ENCODE assay signal across 8 cellular contexts in genomic region chr16:81077077-81077940, GRCh38. TPM values are rescaled to one million over a fixed set of nuclear protein-coding genes. Genes with fewer than 3 reads are reported as not detected.
DNase-seq lines count a peak whose midpoint lies in the region; ATAC-seq and TF ChIP-seq lines count a peak whose summit lies in the region.

Gene C16orf46 (minus strand): TSS chr16:81077238. CDS start chr16:81063955, 13,283 bp downstream.

- DNase-seq in NCI-H526 (lab: John Stamatoyannopoulos, UW) (peak; percentile 90 to 92), dedifferentiated amniotic fluid mesenchymal stem cell (ENCODE audit: extremely low spot score) (peak; percentile 92), left lung (peak; percentile 97 to 99)
- peak; percentile 98 for DNase-seq in activated CD4-positive, alpha-beta T cell treated with anti-CD3 and anti-CD28 coated beads, Interleukin-2, amount 10 ng/mL, durations not matched to agents 7 days and 5 days
- DNase-seq in stimulated activated CD4-positive, alpha-beta T cell treated with anti-CD3 and anti-CD28 coated beads, Interleukin-2, amount 100 ng/mL, for 24 hours, result peak; percentile 99

- peaks cover 0 to 13% of the 10 kb centered on the region in 2 donors for H3K4me1 ChIP-seq in left lung

- H3K4me3 Mint-ChIP-seq in activated CD4-positive, alpha-beta T cell treated with anti-CD3 and anti-CD28 coated beads, Interleukin-2, amount 10 ng/mL, durations not matched to agents 7 days and 5 days, result peak within 1 kb of the TSS; percentile 20

- intact Hi-C loops in left lung (cut with DNase I), result no loop called here

- no peaks in the 10 kb centered on the region for H3K27me3 ChIP-seq in left lung

- no peaks in the 10 kb centered on the region for H3K36me3 ChIP-seq in left lung

- peaks cover 24% of the 10 kb centered on the region for H3K4me1 Mint-ChIP-seq in activated CD4-positive, alpha-beta T cell treated with anti-CD3 and anti-CD28 coated beads, Interleukin-2, amount 10 ng/mL, durations not matched to agents 7 days and 5 days

- H3K27ac Mint-ChIP-seq in activated CD4-positive, alpha-beta T cell treated with anti-CD3 and anti-CD28 coated beads, Interleukin-2, amount 10 ng/mL, durations not matched to agents 7 days and 5 days, result no peak within 1 kb of the TSS

- H3K9me3 Mint-ChIP-seq in activated CD4-positive, alpha-beta T cell treated with anti-CD3 and anti-CD28 coated beads, Interleukin-2, amount 10 ng/mL, durations not matched to agents 7 days and 5 days, result no peaks in the 10 kb centered on the region

- H3K9me3 ChIP-seq in left lung, result no peaks in the 10 kb centered on the region

- H3K36me3 Mint-ChIP-seq in activated CD4-positive, alpha-beta T cell treated with anti-CD3 and anti-CD28 coated beads, Interleukin-2, amount 10 ng/mL, durations not matched to agents 7 days and 5 days (ENCODE audit: low read depth), result no peaks in the 10 kb centered on the region

- H3K27me3 Mint-ChIP-seq in activated CD4-positive, alpha-beta T cell treated with anti-CD3 and anti-CD28 coated beads, Interleukin-2, amount 10 ng/mL, durations not matched to agents 7 days and 5 days, result peaks cover 2% of the 10 kb centered on the region

- H3K4me3 ChIP-seq in left lung, result peak within 1 kb of the TSS; percentile 57 to 81

- POLR2A ChIA-PET in activated CD4-positive, alpha-beta T cell treated with anti-CD3 and anti-CD28 coated beads, Interleukin-2, amount 10 ng/mL, durations not matched to agents 7 days and 5 days (lab: Charles Lee), result interaction anchor here (0.6 kb wide), 1 partner anchor 70 kb away, joined by 3 read pairs; the partner anchor contains the start of genes CENPN and CMC2

- CTCF ChIA-PET in activated CD4-positive, alpha-beta T cell treated with anti-CD3 and anti-CD28 coated beads, Interleukin-2, amount 10 ng/mL, durations not matched to agents 7 days and 5 days (lab: Charles Lee), result interaction anchor here (0.6 to 1.3 kb wide), 5 partner anchors 41 to 620 kb away, joined by 3 to 7 read pairs (median 4); partner anchors contain the start of gene ATMIN

- H3K27ac ChIP-seq in C4-2B (peak within 1 kb of the TSS; percentile 83), left lung (peak within 1 kb of the TSS; percentile 92 to 94)

- peak; percentile 93 for ATAC-seq in GM19351 (IDR thresholded peaks at IDR 0.05; ENCODE audit: unreplicated experiment)
- peak; percentile 90 for ATAC-seq in HG03469 (IDR thresholded peaks at IDR 0.05; ENCODE audit: unreplicated experiment)
- ATAC-seq in left lung, result peak; percentile 98

- TF ChIP-seq CTCF in C4-2B (conservative IDR thresholded peaks at IDR 0.05) (no peak), left lung (IDR thresholded peaks at IDR 0.05) (no peak)

RNA-seq across cellular contexts. Expression of gene C16orf46, which starts in this region (rescaled TPM):
- total RNA-seq in activated CD4-positive, alpha-beta T cell treated with anti-CD3 and anti-CD28 coated beads, Interleukin-2, amount 10 ng/mL, durations not matched to agents 7 days and 5 days, result under 1 TPM in 1 of 2 experiments, not detected in 1; 0.17 TPM
- total RNA-seq in left lung, result under 1 TPM; 0.63 to 0.67 TPM

Comparison
In these comparisons a context has a peak if more than half of its experiments do, and no peak if none do; other contexts are left out.
1. Peak in every context shown above with its lines: DNase-seq, ATAC-seq, H3K4me3 ChIP-seq and H3K27ac ChIP-seq.
2. Peak in DNase-seq in activated CD4-positive, alpha-beta T cell treated with anti-CD3 and anti-CD28 coated beads, Interleukin-2, amount 10 ng/mL, durations not matched to agents 7 days and 5 days; RNA of the gene not detected or under 1 TPM.
3. Peak in DNase-seq, ATAC-seq, H3K4me3 ChIP-seq and H3K27ac ChIP-seq in left lung; RNA of the gene not detected or under 1 TPM.